Comparison of ENCODE assay signal across 9 cellular contexts in the genomic region with DNA sequence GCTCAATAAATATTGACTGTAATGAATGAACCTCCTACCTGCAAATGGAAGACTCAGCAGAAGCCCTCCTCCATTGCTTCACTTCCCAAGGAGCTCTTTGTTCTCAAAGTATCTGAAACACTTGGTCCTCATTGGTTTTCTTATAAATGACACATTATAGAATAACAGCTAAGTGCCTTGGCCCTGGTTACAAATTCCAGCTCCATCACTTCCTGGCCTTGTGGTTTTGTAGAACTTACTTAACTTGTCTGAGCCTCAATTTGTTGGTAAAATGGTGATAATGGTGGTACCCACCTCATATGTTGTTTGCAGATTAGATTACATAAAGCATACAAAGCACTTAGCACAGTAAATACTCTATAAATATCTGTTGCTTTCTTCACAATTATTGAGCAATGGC.
"Had no signal": no experiment of that assay in that cellular context is flagged by ENCODE, and none has a peak within 500 bp of the region (broad histone marks: within the 10 kb centered on the region; RNA-seq: fewer than 3 reads in every experiment).

No MANE protein-coding gene starts in this region.

- DNase-seq: activated CD4-positive, alpha-beta T cell treated with anti-CD3 and anti-CD28 coated beads, Interleukin-2, amount 50 U/mL, for 48 hours; activated CD8-positive, alpha-beta memory T cell treated with anti-CD3 and anti-CD28 coated beads, Interleukin-2, amount 10 ng/mL, durations not matched to agents 7 days and 5 days; activated gamma-delta T cell; activated T-cell treated with anti-CD3 and anti-CD28 coated beads, Interleukin-2, amount 50 U/mL, for 4 hours; kidney glomerular epithelial cell; midbrain; small intestine had no signal

- H3K27ac ChIP-seq: gastroesophageal sphincter had no signal

- H3K36me3 ChIP-seq: gastroesophageal sphincter had no signal

- H3K4me3 ChIP-seq: gastroesophageal sphincter had no signal

- ATAC-seq: activated CD4-positive, CD25-positive, alpha-beta regulatory T cell treated with anti-CD3 and anti-CD28 coated beads, Interleukin-2, amount 50 U/mL, for 24 hours; activated CD8-positive, alpha-beta memory T cell treated with anti-CD3 and anti-CD28 coated beads, Interleukin-2, amount 10 ng/mL, durations not matched to agents 7 days and 5 days; activated T-cell treated with anti-CD3 and anti-CD28 coated beads, Interleukin-2, amount 50 U/mL, for 4 hours; gastroesophageal sphincter had no signal

- H3K27me3 ChIP-seq: gastroesophageal sphincter had no signal

- H3K9me3 ChIP-seq: gastroesophageal sphincter had no signal
